1 cellular context compared by ENCODE assay signal in the genomic region with DNA sequence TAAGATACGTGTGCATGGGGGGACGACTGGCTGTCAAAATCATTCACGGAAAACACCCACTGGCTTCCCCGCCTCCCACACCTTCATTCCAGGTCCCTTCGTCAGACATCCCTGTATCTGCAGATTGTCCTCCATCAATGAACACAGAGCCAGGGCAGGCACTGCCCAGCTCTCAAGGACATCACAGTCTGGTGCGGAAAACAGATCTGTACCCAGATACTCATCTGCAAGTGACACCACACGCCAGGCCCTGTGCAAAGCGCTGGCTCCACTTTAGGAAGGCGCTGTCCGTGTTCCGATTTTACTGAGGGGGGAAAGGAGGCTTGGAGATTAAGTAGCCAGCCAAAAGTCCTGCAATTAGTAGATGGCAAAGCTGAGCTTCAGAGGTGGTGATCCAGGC.
A peak's percentile ranks its signal among the peaks of the same experiment; 100 is the strongest.
TF ChIP-seq lines count a peak whose summit lies in the region.

No MANE protein-coding gene starts in this region.

TF ChIP-seq in SK-N-SH, 30 proteins besides CTCF, POLR2A, EP300 and RAD21 (continued from another document):
- TF ChIP-seq, protein P1, sequence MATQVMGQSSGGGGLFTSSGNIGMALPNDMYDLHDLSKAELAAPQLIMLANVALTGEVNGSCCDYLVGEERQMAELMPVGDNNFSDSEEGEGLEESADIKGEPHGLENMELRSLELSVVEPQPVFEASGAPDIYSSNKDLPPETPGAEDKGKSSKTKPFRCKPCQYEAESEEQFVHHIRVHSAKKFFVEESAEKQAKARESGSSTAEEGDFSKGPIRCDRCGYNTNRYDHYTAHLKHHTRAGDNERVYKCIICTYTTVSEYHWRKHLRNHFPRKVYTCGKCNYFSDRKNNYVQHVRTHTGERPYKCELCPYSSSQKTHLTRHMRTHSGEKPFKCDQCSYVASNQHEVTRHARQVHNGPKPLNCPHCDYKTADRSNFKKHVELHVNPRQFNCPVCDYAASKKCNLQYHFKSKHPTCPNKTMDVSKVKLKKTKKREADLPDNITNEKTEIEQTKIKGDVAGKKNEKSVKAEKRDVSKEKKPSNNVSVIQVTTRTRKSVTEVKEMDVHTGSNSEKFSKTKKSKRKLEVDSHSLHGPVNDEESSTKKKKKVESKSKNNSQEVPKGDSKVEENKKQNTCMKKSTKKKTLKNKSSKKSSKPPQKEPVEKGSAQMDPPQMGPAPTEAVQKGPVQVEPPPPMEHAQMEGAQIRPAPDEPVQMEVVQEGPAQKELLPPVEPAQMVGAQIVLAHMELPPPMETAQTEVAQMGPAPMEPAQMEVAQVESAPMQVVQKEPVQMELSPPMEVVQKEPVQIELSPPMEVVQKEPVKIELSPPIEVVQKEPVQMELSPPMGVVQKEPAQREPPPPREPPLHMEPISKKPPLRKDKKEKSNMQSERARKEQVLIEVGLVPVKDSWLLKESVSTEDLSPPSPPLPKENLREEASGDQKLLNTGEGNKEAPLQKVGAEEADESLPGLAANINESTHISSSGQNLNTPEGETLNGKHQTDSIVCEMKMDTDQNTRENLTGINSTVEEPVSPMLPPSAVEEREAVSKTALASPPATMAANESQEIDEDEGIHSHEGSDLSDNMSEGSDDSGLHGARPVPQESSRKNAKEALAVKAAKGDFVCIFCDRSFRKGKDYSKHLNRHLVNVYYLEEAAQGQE (IDR thresholded peaks at IDR 0.05; ENCODE audit: low read depth, low read length): no peak
- TF ChIP-seq SMC3 (IDR thresholded peaks at IDR 0.05; ENCODE audit: low read depth, low read length) (peak; percentile 12; the same call in 1 of the 2 replicates), TCF12 (IDR thresholded peaks at IDR 0.05) (no peak), MXI1 (IDR thresholded peaks at IDR 0.05; ENCODE audit: low read depth, low read length) (0 out of 2 replicates have a peak, but pooled peaks have one; percentile 43), FOSL2 (IDR thresholded peaks at IDR 0.05; ENCODE audit: borderline replicate concordance, low read depth) (no peak), FOXJ3 (CRISPR knock-in tag; IDR thresholded peaks at IDR 0.05) (peak; percentile 72), CHD2 (IDR thresholded peaks at IDR 0.05; ENCODE audit: low read length, partially characterized antibody) (peak; percentile 28)
- TF ChIP-seq, protein P2, sequence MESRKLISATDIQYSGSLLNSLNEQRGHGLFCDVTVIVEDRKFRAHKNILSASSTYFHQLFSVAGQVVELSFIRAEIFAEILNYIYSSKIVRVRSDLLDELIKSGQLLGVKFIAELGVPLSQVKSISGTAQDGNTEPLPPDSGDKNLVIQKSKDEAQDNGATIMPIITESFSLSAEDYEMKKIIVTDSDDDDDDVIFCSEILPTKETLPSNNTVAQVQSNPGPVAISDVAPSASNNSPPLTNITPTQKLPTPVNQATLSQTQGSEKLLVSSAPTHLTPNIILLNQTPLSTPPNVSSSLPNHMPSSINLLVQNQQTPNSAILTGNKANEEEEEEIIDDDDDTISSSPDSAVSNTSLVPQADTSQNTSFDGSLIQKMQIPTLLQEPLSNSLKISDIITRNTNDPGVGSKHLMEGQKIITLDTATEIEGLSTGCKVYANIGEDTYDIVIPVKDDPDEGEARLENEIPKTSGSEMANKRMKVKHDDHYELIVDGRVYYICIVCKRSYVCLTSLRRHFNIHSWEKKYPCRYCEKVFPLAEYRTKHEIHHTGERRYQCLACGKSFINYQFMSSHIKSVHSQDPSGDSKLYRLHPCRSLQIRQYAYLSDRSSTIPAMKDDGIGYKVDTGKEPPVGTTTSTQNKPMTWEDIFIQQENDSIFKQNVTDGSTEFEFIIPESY (IDR thresholded peaks at IDR 0.05; ENCODE audit: borderline replicate concordance, low read depth): no peak
- TF ChIP-seq, protein P3, sequence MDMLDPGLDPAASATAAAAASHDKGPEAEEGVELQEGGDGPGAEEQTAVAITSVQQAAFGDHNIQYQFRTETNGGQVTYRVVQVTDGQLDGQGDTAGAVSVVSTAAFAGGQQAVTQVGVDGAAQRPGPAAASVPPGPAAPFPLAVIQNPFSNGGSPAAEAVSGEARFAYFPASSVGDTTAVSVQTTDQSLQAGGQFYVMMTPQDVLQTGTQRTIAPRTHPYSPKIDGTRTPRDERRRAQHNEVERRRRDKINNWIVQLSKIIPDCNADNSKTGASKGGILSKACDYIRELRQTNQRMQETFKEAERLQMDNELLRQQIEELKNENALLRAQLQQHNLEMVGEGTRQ (IDR thresholded peaks at IDR 0.05; ENCODE audit: borderline replicate concordance, low read depth, low read length): no peak
